ENCODE assay signal across 20 cellular contexts in genomic region chr10:96289218-96289910, GRCh38. TPM values are rescaled to one million over a fixed set of nuclear protein-coding genes. Genes with fewer than 3 reads are reported as not detected.
DNase-seq lines count a peak whose midpoint lies in the region; ATAC-seq, FAIRE-seq and TF ChIP-seq lines count a peak whose summit lies in the region.
"Had no signal": no experiment of that assay in that cellular context is flagged by ENCODE, and none has a peak within 500 bp of the region (broad histone marks: within the 10 kb centered on the region; RNA-seq: fewer than 3 reads in every experiment).

No MANE protein-coding gene starts in this region.

- peaks cover 57% of the 10 kb centered on the region for H3K79me2 ChIP-seq in OCI-LY3 (ENCODE audit: low read length)

- peaks cover 50% of the 10 kb centered on the region for H3K4me1 Mint-ChIP-seq in memory B cell
- peaks cover 38 to 68% of the 10 kb centered on the region in 2 donors for H3K4me1 Mint-ChIP-seq in stimulated activated naive B cell treated with anti-CD40 and anti-IgM and Interleukin-4, amounts not matched to agents 10 μg/mL and 1 μg/mL and 100 μg/mL, for 72 hours
- H3K4me1 Mint-ChIP-seq in Calu3 (ENCODE audit: low read depth, unreplicated experiment), result peaks cover 28% of the 10 kb centered on the region

- H4K20me1 ChIP-seq in OCI-LY3 (ENCODE audit: insufficient read depth, low read length), result no peaks in the 10 kb centered on the region

- H2AFZ ChIP-seq in OCI-LY3 (ENCODE audit: low read depth, low read length), result no peak overlapping the region

- peak; percentile 79 for FAIRE-seq in GM12892 (lab: Jason Lieb, UNC)

- H3K9me3 ChIP-seq in OCI-LY3 (ENCODE audit: insufficient read depth, low read length), result no peaks in the 10 kb centered on the region
- H3K9me3 ChIP-seq: MG63 had no signal

- H3K36me3 ChIP-seq in OCI-LY3 (replicated peaks; ENCODE audit: low read depth, low read length), result no peaks in the 10 kb centered on the region
- H3K36me3 ChIP-seq: MG63 had no signal

- no peak for TF ChIP-seq POLR2A in GM12892 (IDR thresholded peaks at IDR 0.05; ENCODE audit: low read depth, low read length)

- H3K27ac Mint-ChIP-seq in memory B cell (peak overlapping the region; percentile 91), Calu3 (ENCODE audit: unreplicated experiment) (no peak overlapping the region)
- H3K27ac Mint-ChIP-seq in stimulated activated naive B cell treated with anti-CD40 and anti-IgM and Interleukin-4, amounts not matched to agents 10 μg/mL and 1 μg/mL and 100 μg/mL, for 72 hours, result peak overlapping the region; percentile 73
- H3K27ac Mint-ChIP-seq: H9 had no signal

- CTCF ChIA-PET in Calu3 (lab: Charles Lee), result no interaction called here

- peak overlapping the region; percentile 97 for H3K4me2 ChIP-seq in OCI-LY3 (ENCODE audit: low read length)

- no peak for ATAC-seq in memory B cell (ENCODE audit: low read depth)
- ATAC-seq in stimulated activated naive B cell treated with anti-CD40 and anti-IgM and Interleukin-4, amounts not matched to agents 10 μg/mL and 1 μg/mL and 100 μg/mL, for 72 hours (replicated peaks), result no peak
- ATAC-seq: Panc1 had no signal

- H3K4me3 ChIP-seq in OCI-LY3 (ENCODE audit: low read length), result peak overlapping the region; percentile 68
- H3K4me3 ChIP-seq: MG63 had no signal

- H3K27me3 Mint-ChIP-seq in memory B cell (no peaks in the 10 kb centered on the region), Calu3 (ENCODE audit: unreplicated experiment) (no peaks in the 10 kb centered on the region)
- H3K27me3 Mint-ChIP-seq in stimulated activated naive B cell treated with anti-CD40 and anti-IgM and Interleukin-4, amounts not matched to agents 10 μg/mL and 1 μg/mL and 100 μg/mL, for 72 hours, result no peaks in the 10 kb centered on the region

- H3K27me3 ChIP-seq in OCI-LY3 (ENCODE audit: low read depth, low read length), result no peaks in the 10 kb centered on the region

- H3K36me3 Mint-ChIP-seq in memory B cell (no peaks in the 10 kb centered on the region), Calu3 (ENCODE audit: insufficient read depth, unreplicated experiment) (no peaks in the 10 kb centered on the region)
- no peaks in the 10 kb centered on the region for H3K36me3 Mint-ChIP-seq in stimulated activated naive B cell treated with anti-CD40 and anti-IgM and Interleukin-4, amounts not matched to agents 10 μg/mL and 1 μg/mL and 100 μg/mL, for 72 hours

- H3K9ac ChIP-seq in OCI-LY3 (ENCODE audit: low read length), result peak overlapping the region; percentile 91; the same call in 1 of the 2 replicates

- H3K27ac ChIP-seq in OCI-LY3 (ENCODE audit: low read length), result peak overlapping the region; percentile 100
- H3K27ac ChIP-seq: C4-2B had no signal

- BruUV-seq in Calu3 (replicated peaks; lab: Mats Ljungman, UMichigan), result no TSS peak

- H3K9me3 Mint-ChIP-seq in memory B cell, result no peaks in the 10 kb centered on the region
- H3K9me3 Mint-ChIP-seq in stimulated activated naive B cell treated with anti-CD40 and anti-IgM and Interleukin-4, amounts not matched to agents 10 μg/mL and 1 μg/mL and 100 μg/mL, for 72 hours, result no peaks in the 10 kb centered on the region
- H3K9me3 Mint-ChIP-seq in Calu3 (ENCODE audit: low read depth, unreplicated experiment), result no peaks in the 10 kb centered on the region
- H3K9me3 Mint-ChIP-seq: H9 had no signal

- H3K4me1 ChIP-seq in OCI-LY3 (ENCODE audit: low read length), result peaks cover 85% of the 10 kb centered on the region

- no peak for TF ChIP-seq CTCF in OCI-LY3 (IDR thresholded peaks at IDR 0.05; ENCODE audit: low read depth, low read length)
- no peak for TF ChIP-seq CTCF in Calu3 (IDR thresholded peaks at IDR 0.05; ENCODE audit: unreplicated experiment)

- intact Hi-C loops in Calu3 (cut with micrococcal nuclease; ENCODE audit: unreplicated experiment), result loop anchor here (5.0 kb wide), 1 partner anchor 42 kb away; no protein-coding TSS in a partner anchor

- H3K4me3 Mint-ChIP-seq in memory B cell, result peak overlapping the region; percentile 50
- H3K4me3 Mint-ChIP-seq in stimulated activated naive B cell treated with anti-CD40 and anti-IgM and Interleukin-4, amounts not matched to agents 10 μg/mL and 1 μg/mL and 100 μg/mL, for 72 hours, result peak overlapping the region; percentile 44 to 53
- H3K4me3 Mint-ChIP-seq in Calu3 (ENCODE audit: low read depth, unreplicated experiment), result no peak overlapping the region
- H3K4me3 Mint-ChIP-seq: H9 had no signal

- DNase-seq in GM12892 (ENCODE audit: insufficient read length), result no peak
- DNase-seq in memory B cell (ENCODE audit: low spot score in 2 of 2), result no peak
- DNase-seq in stimulated activated naive B cell treated with anti-CD40 and anti-IgM and Interleukin-4, amounts not matched to agents 10 μg/mL and 1 μg/mL and 100 μg/mL, for 72 hours, result no peak
- DNase-seq in activated T-cell treated with anti-CD3 and anti-CD28 coated beads for 4 hours, result no peak
- no peak for DNase-seq in Calu3
- DNase-seq in SIG-M5 treated with dmso at 0.1 percent for 504 hours (lab: John Stamatoyannopoulos, UW; ENCODE audit: unreplicated experiment), result no peak
- DNase-seq: COR-L47, DMS79, GDM1, H9, MG63, NCI-H1105, NCI-H1694 treated with DMSO at 0.1 percent for 48 hours, NCI-H345, NCI-H526 treated with DMSO at 0.1 percent for 48 hours, SHP77 had no signal

RNA-seq across cellular contexts. Expression of gene DNTT, which starts 14.9 kb away (rescaled TPM):
- polyA plus RNA-seq in GM12892 (2012; ENCODE audit: missing spikeins), result not detected
- not detected in 2 replicates for total RNA-seq in Calu3 (2022)
- total RNA-seq: H9; T-helper 2 cell treated with Interferon-gamma antibody and Interleukin-4, amounts not matched to agents 100 ng/mL and 5 ng/mL, for 36 hours had no signal

RNA-seq across cellular contexts. Expression of gene BLNK, which starts 18.0 kb away (rescaled TPM):
- 106 TPM for polyA plus RNA-seq in GM12892 (2012; ENCODE audit: missing spikeins)
- 7.5 and 9.5 TPM in 2 replicates for total RNA-seq in Calu3 (2022)
- total RNA-seq: H9; T-helper 2 cell treated with Interferon-gamma antibody and Interleukin-4, amounts not matched to agents 100 ng/mL and 5 ng/mL, for 36 hours had no signal
